Comparison of ENCODE assay signal across 1 cellular context in genomic region chr18:34820360-34820759, GRCh38.
TF ChIP-seq lines count a peak whose summit lies in the region.

No MANE protein-coding gene starts in this region.

TF ChIP-seq in neural cell, 6 proteins besides CTCF, POLR2A, EP300 and RAD21 (continued from another document):
- TF ChIP-seq REST (IDR thresholded peaks at IDR 0.05; ENCODE audit: borderline replicate concordance) (no peak), EZH2 (IDR thresholded peaks at IDR 0.05; ENCODE audit: borderline replicate concordance, insufficient read depth, low read length, poor library complexity, severe bottlenecking) (no peak), POLR2AphosphoS5 (IDR thresholded peaks at IDR 0.05) (no peak)
TF ChIP-seq in neural cell: peak in this region for 0.
